Comparison of ENCODE assay signal across 9 cellular contexts in genomic region chr10:102511562-102512274, GRCh38. TPM values are rescaled to one million over a fixed set of nuclear protein-coding genes. Genes with fewer than 3 reads are reported as not detected.
DNase-seq lines count a peak whose midpoint lies in the region; ATAC-seq and TF ChIP-seq lines count a peak whose summit lies in the region.
"Had no signal": no experiment of that assay in that cellular context is flagged by ENCODE, and none has a peak within 500 bp of the region (broad histone marks: within the 10 kb centered on the region; RNA-seq: fewer than 3 reads in every experiment).

No MANE protein-coding gene starts in this region.

- H3K36me3 ChIP-seq in mucosa of descending colon (ENCODE audit: low read depth): peaks cover 3% of the 10 kb centered on the region

- intact Hi-C loops in mucosa of descending colon (cut with DNase I, micrococcal nuclease): no loop called here

- TF ChIP-seq CTCF in mucosa of descending colon (IDR thresholded peaks at IDR 0.05): no peak

- DNase-seq in MV-4-11 (lab: John Stamatoyannopoulos, UW) (peak; percentile 86), mucosa of descending colon (peak in 1 of 3 donors; percentile 13), SHP77 treated with DMSO at 0.1 percent for 48 hours (lab: John Stamatoyannopoulos, UW) (no peak)
- DNase-seq: activated T-cell treated with anti-CD3 and anti-CD28 coated beads for 4 hours had no signal

- H3K4me3 ChIP-seq in mucosa of descending colon: no peak overlapping the region

- peak; percentile 74 for ATAC-seq in GM18867 (IDR thresholded peaks at IDR 0.05; ENCODE audit: unreplicated experiment)
- peak; percentile 72 for ATAC-seq in GM21717 (IDR thresholded peaks at IDR 0.05; ENCODE audit: unreplicated experiment)
- ATAC-seq in mucosa of descending colon: peak; percentile 39
- no peak for ATAC-seq in HG02970 (IDR thresholded peaks at IDR 0.05; ENCODE audit: low FRiP score, unreplicated experiment)
- no peak for ATAC-seq in HG03025 (IDR thresholded peaks at IDR 0.05; ENCODE audit: low FRiP score, unreplicated experiment)
- no peak for ATAC-seq in GM19328 (IDR thresholded peaks at IDR 0.05; ENCODE audit: unreplicated experiment)

- H3K4me1 ChIP-seq in mucosa of descending colon (ENCODE audit: low read depth): no peaks in the 10 kb centered on the region

- H3K9me3 ChIP-seq in mucosa of descending colon: no peaks in the 10 kb centered on the region

RNA-seq across cellular contexts. Expression of gene SUFU, which starts 7.9 kb away (rescaled TPM):
- 10 to 100 TPM in 1 of 3 donors, 1 to 10 TPM in 2; 9.0 to 13.9 (median 9.5) TPM for total RNA-seq in mucosa of descending colon

RNA-seq across cellular contexts. Expression of gene ACTR1A, which starts 9.2 kb away (rescaled TPM):
- 100 to 1,000 TPM in 1 of 3 donors, 10 to 100 TPM in 2; 70.6 to 121 (median 77.7) TPM for total RNA-seq in mucosa of descending colon

Comparison
In these comparisons a context has a peak if more than half of its experiments do, and no peak if none do; other contexts are left out.
1. ATAC-seq: peak in GM18867 (single experiment), GM21717 (single experiment) and mucosa of descending colon (single experiment); none in HG02970 (single experiment), HG03025 (single experiment) and GM19328 (single experiment).